Comparison of ENCODE assay signal across 1 cellular context in genomic region chr7:47669178-47669878, GRCh38.
TF ChIP-seq lines count a peak whose summit lies in the region.

No MANE protein-coding gene starts in this region.

TF ChIP-seq in GM23338, 12 proteins besides CTCF, POLR2A, EP300 and RAD21 (continued from another document):
- no peak for TF ChIP-seq ZNF462 (CRISPR knock-in tag; IDR thresholded peaks at IDR 0.05)
